In the genomic region with DNA sequence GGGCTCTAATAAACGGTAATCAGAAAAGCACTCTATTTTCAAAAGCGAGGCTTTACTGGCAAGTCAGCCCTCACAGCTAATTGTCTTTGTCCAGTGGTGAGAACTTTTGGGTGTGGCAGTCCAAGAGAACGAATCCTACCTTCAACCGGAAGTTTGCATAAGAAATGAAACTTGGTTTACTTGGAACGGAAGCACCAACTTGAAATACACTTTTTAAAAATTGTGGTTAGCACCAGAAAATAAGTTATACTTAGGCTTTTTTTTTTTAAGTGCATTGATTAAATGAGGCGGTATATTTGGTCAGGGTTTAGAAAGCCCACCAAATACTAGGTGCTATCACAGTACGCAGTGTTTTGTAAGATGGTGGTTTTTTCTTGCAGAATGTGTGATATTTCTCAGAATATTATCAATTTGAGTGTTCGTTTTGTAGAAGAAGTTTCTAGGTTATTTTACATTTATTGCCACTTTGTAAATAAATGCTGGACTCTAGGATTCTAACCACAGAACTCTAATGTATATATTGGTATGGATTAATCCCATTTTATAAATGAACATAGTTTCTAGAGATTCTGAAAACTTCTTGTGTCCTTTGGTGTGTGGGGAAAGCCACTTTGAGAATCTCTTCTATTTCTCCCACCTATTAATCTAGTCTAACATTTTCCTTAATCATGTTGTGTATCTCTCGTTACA, we compare ENCODE assay signal across 1 cellular context.
TF ChIP-seq lines count a peak whose summit lies in the region.

No MANE protein-coding gene starts in this region.

TF ChIP-seq in neural cell, 6 proteins besides CTCF, POLR2A, EP300 and RAD21 (continued from another document):
- TF ChIP-seq, protein P1, sequence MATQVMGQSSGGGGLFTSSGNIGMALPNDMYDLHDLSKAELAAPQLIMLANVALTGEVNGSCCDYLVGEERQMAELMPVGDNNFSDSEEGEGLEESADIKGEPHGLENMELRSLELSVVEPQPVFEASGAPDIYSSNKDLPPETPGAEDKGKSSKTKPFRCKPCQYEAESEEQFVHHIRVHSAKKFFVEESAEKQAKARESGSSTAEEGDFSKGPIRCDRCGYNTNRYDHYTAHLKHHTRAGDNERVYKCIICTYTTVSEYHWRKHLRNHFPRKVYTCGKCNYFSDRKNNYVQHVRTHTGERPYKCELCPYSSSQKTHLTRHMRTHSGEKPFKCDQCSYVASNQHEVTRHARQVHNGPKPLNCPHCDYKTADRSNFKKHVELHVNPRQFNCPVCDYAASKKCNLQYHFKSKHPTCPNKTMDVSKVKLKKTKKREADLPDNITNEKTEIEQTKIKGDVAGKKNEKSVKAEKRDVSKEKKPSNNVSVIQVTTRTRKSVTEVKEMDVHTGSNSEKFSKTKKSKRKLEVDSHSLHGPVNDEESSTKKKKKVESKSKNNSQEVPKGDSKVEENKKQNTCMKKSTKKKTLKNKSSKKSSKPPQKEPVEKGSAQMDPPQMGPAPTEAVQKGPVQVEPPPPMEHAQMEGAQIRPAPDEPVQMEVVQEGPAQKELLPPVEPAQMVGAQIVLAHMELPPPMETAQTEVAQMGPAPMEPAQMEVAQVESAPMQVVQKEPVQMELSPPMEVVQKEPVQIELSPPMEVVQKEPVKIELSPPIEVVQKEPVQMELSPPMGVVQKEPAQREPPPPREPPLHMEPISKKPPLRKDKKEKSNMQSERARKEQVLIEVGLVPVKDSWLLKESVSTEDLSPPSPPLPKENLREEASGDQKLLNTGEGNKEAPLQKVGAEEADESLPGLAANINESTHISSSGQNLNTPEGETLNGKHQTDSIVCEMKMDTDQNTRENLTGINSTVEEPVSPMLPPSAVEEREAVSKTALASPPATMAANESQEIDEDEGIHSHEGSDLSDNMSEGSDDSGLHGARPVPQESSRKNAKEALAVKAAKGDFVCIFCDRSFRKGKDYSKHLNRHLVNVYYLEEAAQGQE (IDR thresholded peaks at IDR 0.05; ENCODE audit: borderline replicate concordance) = no peak
- no peak for TF ChIP-seq MXI1 (conservative IDR thresholded peaks at IDR 0.05; ENCODE audit: poor library complexity, severe bottlenecking)
